Comparison of ENCODE assay signal across 8 cellular contexts in the genomic region with DNA sequence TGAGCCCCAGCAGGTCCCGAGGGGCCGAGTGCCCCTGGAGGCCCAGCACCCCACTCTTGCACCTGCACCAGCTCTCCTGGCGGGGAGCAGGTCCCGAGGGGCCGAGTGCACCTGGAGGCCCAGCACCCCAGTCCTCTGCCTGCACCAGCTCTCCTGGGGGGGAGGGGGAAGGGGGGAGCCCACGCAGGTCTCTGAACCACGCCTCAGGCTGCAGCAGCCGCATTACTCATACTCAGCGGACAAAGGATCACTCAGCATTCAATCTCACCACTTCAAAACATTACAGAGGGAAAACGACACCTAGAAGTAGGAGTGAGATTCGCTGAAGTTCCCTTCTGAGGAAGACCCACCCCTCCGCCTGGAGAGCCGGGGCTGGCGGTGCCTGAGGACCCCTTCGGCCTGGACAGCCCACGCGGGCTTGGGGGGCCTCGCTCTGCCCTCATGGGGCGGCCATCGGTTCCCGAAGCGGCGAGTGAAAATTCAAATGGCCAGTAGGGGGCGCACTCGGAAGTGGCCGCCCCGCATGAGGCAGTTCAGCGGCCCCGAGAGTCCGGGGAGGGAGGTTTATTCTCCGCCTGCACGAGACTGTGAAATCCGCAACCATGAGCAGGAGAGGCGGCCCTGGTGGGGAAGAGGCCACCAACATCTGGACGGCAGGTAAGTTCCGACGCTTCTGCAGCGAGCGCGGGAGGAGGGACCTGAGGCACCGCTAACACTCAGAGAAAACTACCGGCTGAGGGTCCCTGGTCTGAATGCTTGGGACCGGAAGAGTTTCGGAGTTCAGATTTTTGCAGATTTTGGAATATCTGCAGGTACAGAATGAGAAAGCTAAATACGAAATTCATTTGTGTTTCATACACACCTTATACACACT. TPM values are rescaled to one million over a fixed set of nuclear protein-coding genes. Genes with fewer than 3 reads are reported as not detected.
DNase-seq lines count a peak whose midpoint lies in the region; ATAC-seq and TF ChIP-seq lines count a peak whose summit lies in the region.

No MANE protein-coding gene starts in this region.

- H3K36me3 ChIP-seq in Karpas-422 (ENCODE audit: insufficient read depth, low read length), result no peaks in the 10 kb centered on the region
- H3K36me3 ChIP-seq in breast epithelium, result no peaks in the 10 kb centered on the region

- no peaks in the 10 kb centered on the region for H3K9me2 ChIP-seq in Karpas-422 (replicated peaks; ENCODE audit: insufficient read depth, low read length)

- H2AFZ ChIP-seq in Karpas-422 (ENCODE audit: low read length), result no peak overlapping the region

- no peaks in the 10 kb centered on the region for H3K79me2 ChIP-seq in Karpas-422 (ENCODE audit: low read length)

- no peaks in the 10 kb centered on the region for H3K27me3 ChIP-seq in Karpas-422 (ENCODE audit: low read length)
- H3K27me3 ChIP-seq in breast epithelium, result no peaks in the 10 kb centered on the region

- H4K20me1 ChIP-seq in Karpas-422 (ENCODE audit: insufficient read depth, low read depth, low read length), result peaks cover 72% of the 10 kb centered on the region

- ATAC-seq in GM21786 (IDR thresholded peaks at IDR 0.05; ENCODE audit: unreplicated experiment), result peak; percentile 86

- peak overlapping the region; percentile 55 for H3K4me2 ChIP-seq in Karpas-422 (ENCODE audit: low read depth, low read length, poor library complexity, severe bottlenecking)

- H3K36me3 Mint-ChIP-seq in immature natural killer cell, result no peaks in the 10 kb centered on the region

- H3K27me3 Mint-ChIP-seq in immature natural killer cell (ENCODE audit: low read depth in 3 of 3), result peaks cover 0 to 1% (median 0%) of the 10 kb centered on the region in 3 donors

- H3K4me1 Mint-ChIP-seq in immature natural killer cell, result peaks cover 6 to 10% of the 10 kb centered on the region in 2 donors

- DNase-seq in GF-D8 (lab: John Stamatoyannopoulos, UW) (peak; percentile 28), Karpas-422 (peak; percentile 89), breast epithelium (ENCODE audit: low spot score in 2 of 2) (peak; percentile 28 to 76), immature natural killer cell (peak; percentile 52 to 64 (median 61)), NCI-H1105 treated with DMSO at 0.1 percent for 48 hours (lab: John Stamatoyannopoulos, UW) (no peak)
- DNase-seq in stimulated activated CD4-positive, alpha-beta T cell treated with anti-CD3 and anti-CD28 coated beads, Interleukin-12 subunit alpha, Interleukin-12 subunit beta, amount 100 ng/mL, for 48 hours (ENCODE audit: low read depth in 2 of 3, low spot score in 1 of 3), result peak; percentile 48 to 70 (median 65)

- H3K9me3 ChIP-seq in Karpas-422 (ENCODE audit: low read length), result no peaks in the 10 kb centered on the region
- H3K9me3 ChIP-seq in breast epithelium, result no peaks in the 10 kb centered on the region

- no peak for TF ChIP-seq POLR2A in breast epithelium (IDR thresholded peaks at IDR 0.05)

- H3K4me1 ChIP-seq in Karpas-422 (ENCODE audit: low read length) (peaks cover 22% of the 10 kb centered on the region), breast epithelium (peaks cover 0 to 17% of the 10 kb centered on the region in 2 donors)

- intact Hi-C loops in breast epithelium (cut with DNase I; ENCODE audit: low total_unique reads), result no loop called here

- no peaks in the 10 kb centered on the region for H3K9me3 Mint-ChIP-seq in immature natural killer cell

- no peak overlapping the region for H3K9ac ChIP-seq in Karpas-422 (ENCODE audit: low read length)

- H3K4me3 ChIP-seq in Karpas-422 (ENCODE audit: low read length) (no peak overlapping the region), breast epithelium (peak overlapping the region; percentile 36 to 71 (median 46))

- peak overlapping the region; percentile 29 for H3K27ac ChIP-seq in Karpas-422 (ENCODE audit: low read length)
- H3K27ac ChIP-seq in VCaP, result peak overlapping the region; percentile 57
- no peak overlapping the region for H3K27ac ChIP-seq in breast epithelium

- H3K4me3 Mint-ChIP-seq in immature natural killer cell, result peak overlapping the region; percentile 67 to 80 (median 70)

- TF ChIP-seq CTCF in VCaP (conservative IDR thresholded peaks at IDR 0.05) (peak; percentile 94), breast epithelium (IDR thresholded peaks at IDR 0.05) (peak; percentile 82 to 96 (median 87))

- H3K27ac Mint-ChIP-seq in immature natural killer cell, result no peak overlapping the region

RNA-seq across cellular contexts. Expression of a gene that starts 1.1 kb away (rescaled TPM):
- total RNA-seq in Karpas-422 (2014; rRNA removed; shearing (Covaris generic); ENCODE audit: low replicate concordance), result not detected in 2 replicates
- total RNA-seq in breast epithelium, result 1 to 10 TPM; 2.6 to 3.3 (median 3.2) TPM
- under 1 TPM in 2 of 3 donors, not detected in 1; 0.14 to 0.31 TPM for polyA plus RNA-seq in immature natural killer cell

RNA-seq across cellular contexts. Expression of a gene that starts 42.5 kb away (rescaled TPM):
- total RNA-seq in Karpas-422 (2014; rRNA removed; shearing (Covaris generic); ENCODE audit: low replicate concordance), result 5.5 and 9.2 TPM in 2 replicates
- 10 to 100 TPM; 24.1 to 56.8 (median 43.6) TPM for total RNA-seq in breast epithelium
- 1 to 10 TPM in 2 of 3 donors, not detected in 1; 1.1 to 1.9 TPM for polyA plus RNA-seq in immature natural killer cell

Comparison
In these comparisons a context has a peak if more than half of its experiments do, and no peak if none do; other contexts are left out.
1. H3K27ac ChIP-seq: peak in Karpas-422 (single experiment) and VCaP (single experiment); none in breast epithelium (0 of 2).